Comparison of ENCODE assay signal across 8 cellular contexts in the genomic region with DNA sequence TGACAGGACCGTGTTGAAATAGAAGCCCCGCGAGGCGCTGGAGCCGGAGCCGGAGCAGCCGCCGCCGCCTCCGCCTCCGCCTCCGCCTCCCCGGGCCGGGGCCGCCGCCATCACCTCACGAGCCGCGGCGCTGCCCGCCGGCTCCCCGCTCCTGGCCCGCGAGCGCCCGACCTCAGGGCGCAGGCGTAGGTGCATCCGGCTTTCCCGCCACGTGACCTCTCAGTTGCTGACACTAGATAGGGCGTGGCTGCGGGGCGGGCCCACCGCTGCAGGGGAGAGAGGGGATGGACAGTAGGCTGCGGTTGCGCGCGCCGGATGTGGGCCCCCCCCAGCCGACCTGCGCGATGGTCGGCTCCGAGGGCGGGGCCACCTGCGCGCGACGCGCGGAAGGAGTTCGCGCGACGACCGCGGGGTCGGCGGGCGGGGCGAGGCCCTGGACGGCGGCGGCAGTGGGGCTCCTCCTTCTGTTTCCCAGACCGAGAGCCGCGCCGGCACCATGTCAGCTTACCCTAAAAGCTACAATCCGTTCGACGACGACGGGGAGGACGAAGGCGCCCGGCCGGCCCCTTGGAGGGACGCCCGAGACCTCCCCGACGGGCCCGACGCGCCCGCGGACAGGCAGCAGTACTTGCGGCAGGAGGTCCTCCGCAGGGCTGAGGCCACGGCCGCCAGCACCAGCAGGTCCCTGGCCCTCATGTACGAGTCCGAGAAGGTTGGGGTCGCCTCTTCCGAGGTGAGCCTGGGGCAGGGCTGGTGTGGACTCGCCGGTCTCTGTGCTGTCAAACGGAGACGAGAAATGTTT. TPM values are rescaled to one million over a fixed set of nuclear protein-coding genes. Genes with fewer than 3 reads are reported as not detected.
A peak's percentile ranks its signal among the peaks of the same experiment; 100 is the strongest.
DNase-seq lines count a peak whose midpoint lies in the region; ATAC-seq and TF ChIP-seq lines count a peak whose summit lies in the region.

A gene (minus strand): TSS at position 197 of the 802 bp plus-strand sequence. CDS start 86 bp downstream, at position 111.
A gene (plus strand): TSS at position 393 of the 802 bp plus-strand sequence. CDS start 104 bp downstream, at position 497.

- H3K36me3 Mint-ChIP-seq in activated CD4-positive, alpha-beta T cell treated with anti-CD3 and anti-CD28 coated beads for 36 hours (ENCODE audit: low read depth): peaks cover 4% of the 10 kb centered on the region
- peaks cover under 1% of the 10 kb centered on the region for H3K36me3 Mint-ChIP-seq in chondrocyte (ENCODE audit: low read depth)

- H3K27ac Mint-ChIP-seq in activated CD4-positive, alpha-beta T cell treated with anti-CD3 and anti-CD28 coated beads for 36 hours: peak within 1 kb of the TSS; percentile 79
- H3K27ac Mint-ChIP-seq in chondrocyte (ENCODE audit: unreplicated experiment): peak within 1 kb of the TSS; percentile 82

- ATAC-seq in HG03439 (IDR thresholded peaks at IDR 0.05; ENCODE audit: unreplicated experiment): peak; percentile 94
- peak; percentile 95 for ATAC-seq in activated CD4-positive, alpha-beta T cell treated with anti-CD3 and anti-CD28 coated beads for 36 hours

- no peaks in the 10 kb centered on the region for H3K9me3 Mint-ChIP-seq in activated CD4-positive, alpha-beta T cell treated with anti-CD3 and anti-CD28 coated beads for 36 hours (ENCODE audit: low read depth)
- no peaks in the 10 kb centered on the region for H3K9me3 Mint-ChIP-seq in chondrocyte (ENCODE audit: low read depth)

- peak; percentile 99 for DNase-seq in Ammon's horn (ENCODE audit: low spot score)
- peak; percentile 99 for DNase-seq in GM19238 (ENCODE audit: insufficient read length, low spot score)
- peak; percentile 84 for DNase-seq in NCI-H510A treated with DMSO at 0.1 percent for 48 hours (lab: John Stamatoyannopoulos, UW)
- peak; percentile 99 for DNase-seq in activated CD4-positive, alpha-beta T cell treated with anti-CD3 and anti-CD28 coated beads for 36 hours
- peak; percentile 99 for DNase-seq in chondrocyte (ENCODE audit: low spot score)
- peak; percentile 84 for DNase-seq in kidney epithelial cell (ENCODE audit: low read depth)
- DNase-seq in stimulated activated CD4-positive, alpha-beta T cell treated with anti-CD3 and anti-CD28 coated beads, Interleukin-15, amount 100 ng/mL, for 24 hours: peak; percentile 99

- intact Hi-C loops in activated CD4-positive, alpha-beta T cell treated with anti-CD3 and anti-CD28 coated beads for 36 hours (cut with DNase I, micrococcal nuclease): loop anchor here (1.0 to 5.0 kb wide), 13 partner anchors 58 to 1008 kb away; a partner anchor contains a TSS

- peak within 1 kb of the TSS; percentile 87 for H3K4me3 Mint-ChIP-seq in activated CD4-positive, alpha-beta T cell treated with anti-CD3 and anti-CD28 coated beads for 36 hours
- peak within 1 kb of the TSS; percentile 83 for H3K4me3 Mint-ChIP-seq in chondrocyte (ENCODE audit: unreplicated experiment)

- no peaks in the 10 kb centered on the region for H3K27me3 Mint-ChIP-seq in activated CD4-positive, alpha-beta T cell treated with anti-CD3 and anti-CD28 coated beads for 36 hours
- no peaks in the 10 kb centered on the region for H3K27me3 Mint-ChIP-seq in chondrocyte (ENCODE audit: low read depth)

- no peaks in the 10 kb centered on the region for H3K27me3 ChIP-seq in kidney epithelial cell (ENCODE audit: control insufficient read depth, insufficient read depth, low read length)

- CTCF ChIA-PET in activated CD4-positive, alpha-beta T cell treated with anti-CD3 and anti-CD28 coated beads for 36 hours (lab: Charles Lee): no interaction called here

- no peaks in the 10 kb centered on the region for H3K36me3 ChIP-seq in kidney epithelial cell (ENCODE audit: control insufficient read depth, insufficient read depth, low read length)

- TF ChIP-seq CTCF in chondrocyte (IDR thresholded peaks at IDR 0.05) (no peak), kidney epithelial cell (IDR thresholded peaks at IDR 0.05; ENCODE audit: insufficient read depth, low read length, poor library complexity, severe bottlenecking) (no peak)

- peaks cover 46% of the 10 kb centered on the region for H3K4me1 Mint-ChIP-seq in activated CD4-positive, alpha-beta T cell treated with anti-CD3 and anti-CD28 coated beads for 36 hours
- H3K4me1 Mint-ChIP-seq in chondrocyte (ENCODE audit: low read depth): peaks cover 37% of the 10 kb centered on the region

- H3K4me3 ChIP-seq in kidney epithelial cell (ENCODE audit: low read depth, low read length): peak within 1 kb of the TSS; percentile 77

- POLR2A ChIA-PET in activated CD4-positive, alpha-beta T cell treated with anti-CD3 and anti-CD28 coated beads for 36 hours (lab: Charles Lee): interaction anchor here (0.8 to 1.0 kb wide), 2 partner anchors 56 to 102 kb away, joined by 3 read pairs; no protein-coding TSS in a partner anchor

RNA-seq across cellular contexts. Expression of the first gene that starts in this region (rescaled TPM):
- total RNA-seq in activated CD4-positive, alpha-beta T cell treated with anti-CD3 and anti-CD28 coated beads for 36 hours: 10 to 100 TPM; 52.8 TPM
- 68.3 to 87.9 TPM (median 72.3 TPM) in 3 replicates for total RNA-seq in chondrocyte
- total RNA-seq in kidney epithelial cell: 50.6 and 62.8 TPM in 2 replicates

RNA-seq across cellular contexts. Expression of the second gene that starts in this region (rescaled TPM):
- total RNA-seq in activated CD4-positive, alpha-beta T cell treated with anti-CD3 and anti-CD28 coated beads for 36 hours: 10 to 100 TPM; 22.8 to 33.8 TPM
- total RNA-seq in chondrocyte (25.3 to 26.3 TPM (median 25.8 TPM) in 3 replicates), kidney epithelial cell (17.7 and 18.3 TPM in 2 replicates)

Comparison
In these comparisons a context has a peak if more than half of its experiments do, and no peak if none do; other contexts are left out.
1. Peak in every context shown above with its lines: DNase-seq, ATAC-seq and H3K4me3 ChIP-seq.